ENCODE assay signal across 8 cellular contexts in genomic region chr5:127959152-127959764, GRCh38.
A peak's percentile ranks its signal among the peaks of the same experiment; 100 is the strongest.
DNase-seq lines count a peak whose midpoint lies in the region; ATAC-seq and TF ChIP-seq lines count a peak whose summit lies in the region.

No MANE protein-coding gene starts in this region.

- peak overlapping the region; percentile 86 for H3K27ac ChIP-seq in VCaP
- H3K27ac ChIP-seq in right atrium auricular region, result peak overlapping the region; percentile 25 to 83

- H3K4me3 ChIP-seq in right atrium auricular region, result no peak overlapping the region

- no peak for ATAC-seq in HG03135 (IDR thresholded peaks at IDR 0.05; ENCODE audit: unreplicated experiment)

- CTCF ChIA-PET in activated CD4-positive, alpha-beta T cell treated with anti-CD3 and anti-CD28 coated beads, Interleukin-2, amount 10 ng/mL, durations not matched to agents 7 days and 5 days (lab: Charles Lee), result interaction anchor here (0.6 kb wide), 1 partner anchor 386 kb away, joined by 3 read pairs; no protein-coding TSS in a partner anchor

- H3K27ac Mint-ChIP-seq in activated CD4-positive, alpha-beta T cell treated with anti-CD3 and anti-CD28 coated beads, Interleukin-2, amount 10 ng/mL, durations not matched to agents 7 days and 5 days, result no peak overlapping the region

- no peaks in the 10 kb centered on the region for H3K27me3 Mint-ChIP-seq in activated CD4-positive, alpha-beta T cell treated with anti-CD3 and anti-CD28 coated beads, Interleukin-2, amount 10 ng/mL, durations not matched to agents 7 days and 5 days

- H3K4me1 Mint-ChIP-seq in activated CD4-positive, alpha-beta T cell treated with anti-CD3 and anti-CD28 coated beads, Interleukin-2, amount 10 ng/mL, durations not matched to agents 7 days and 5 days, result peaks cover 10% of the 10 kb centered on the region

- no peaks in the 10 kb centered on the region for H3K36me3 ChIP-seq in right atrium auricular region

- no peaks in the 10 kb centered on the region for H3K9me3 ChIP-seq in right atrium auricular region

- POLR2A ChIA-PET in activated CD4-positive, alpha-beta T cell treated with anti-CD3 and anti-CD28 coated beads, Interleukin-2, amount 10 ng/mL, durations not matched to agents 7 days and 5 days (lab: Charles Lee), result no interaction called here

- peaks cover 0 to 55% of the 10 kb centered on the region in 2 donors for H3K4me1 ChIP-seq in right atrium auricular region

- TF ChIP-seq CTCF in VCaP (conservative IDR thresholded peaks at IDR 0.05) (no peak), right atrium auricular region (IDR thresholded peaks at IDR 0.05) (no peak)

- DNase-seq in DMS 273 treated with DMSO at 0.1 percent for 48 hours (lab: John Stamatoyannopoulos, UW) (peak; percentile 62), NCI-H1694 treated with DMSO at 0.1 percent for 48 hours (lab: John Stamatoyannopoulos, UW) (peak; percentile 62), right atrium auricular region (ENCODE audit: low spot score) (no peak), GDM1 (lab: John Stamatoyannopoulos, UW) (no peak)
- no peak for DNase-seq in stimulated activated CD4-positive, alpha-beta T cell treated with anti-CD3 and anti-CD28 coated beads, Interleukin-4, amount 100 ng/mL, for 1 hour
- no peak for DNase-seq in activated CD4-positive, alpha-beta T cell treated with anti-CD3 and anti-CD28 coated beads, Interleukin-2, amount 10 ng/mL, durations not matched to agents 7 days and 5 days

- no peaks in the 10 kb centered on the region for H3K36me3 Mint-ChIP-seq in activated CD4-positive, alpha-beta T cell treated with anti-CD3 and anti-CD28 coated beads, Interleukin-2, amount 10 ng/mL, durations not matched to agents 7 days and 5 days (ENCODE audit: low read depth)

- H3K27me3 ChIP-seq in right atrium auricular region, result no peaks in the 10 kb centered on the region

- no peak overlapping the region for H3K4me3 Mint-ChIP-seq in activated CD4-positive, alpha-beta T cell treated with anti-CD3 and anti-CD28 coated beads, Interleukin-2, amount 10 ng/mL, durations not matched to agents 7 days and 5 days

- H3K9me3 Mint-ChIP-seq in activated CD4-positive, alpha-beta T cell treated with anti-CD3 and anti-CD28 coated beads, Interleukin-2, amount 10 ng/mL, durations not matched to agents 7 days and 5 days, result peaks cover 4% of the 10 kb centered on the region

Comparison
In these comparisons a context has a peak if more than half of its experiments do, and no peak if none do; other contexts are left out.
1. DNase-seq: peak in DMS 273 treated with DMSO at 0.1 percent for 48 hours (single experiment) and NCI-H1694 treated with DMSO at 0.1 percent for 48 hours (single experiment); none in right atrium auricular region (single experiment), GDM1 (single experiment), stimulated activated CD4-positive, alpha-beta T cell treated with anti-CD3 and anti-CD28 coated beads, Interleukin-4, amount 100 ng/mL, for 1 hour (single experiment) and activated CD4-positive, alpha-beta T cell treated with anti-CD3 and anti-CD28 coated beads, Interleukin-2, amount 10 ng/mL, durations not matched to agents 7 days and 5 days (single experiment).